8 cellular contexts compared by ENCODE assay signal in the genomic region with DNA sequence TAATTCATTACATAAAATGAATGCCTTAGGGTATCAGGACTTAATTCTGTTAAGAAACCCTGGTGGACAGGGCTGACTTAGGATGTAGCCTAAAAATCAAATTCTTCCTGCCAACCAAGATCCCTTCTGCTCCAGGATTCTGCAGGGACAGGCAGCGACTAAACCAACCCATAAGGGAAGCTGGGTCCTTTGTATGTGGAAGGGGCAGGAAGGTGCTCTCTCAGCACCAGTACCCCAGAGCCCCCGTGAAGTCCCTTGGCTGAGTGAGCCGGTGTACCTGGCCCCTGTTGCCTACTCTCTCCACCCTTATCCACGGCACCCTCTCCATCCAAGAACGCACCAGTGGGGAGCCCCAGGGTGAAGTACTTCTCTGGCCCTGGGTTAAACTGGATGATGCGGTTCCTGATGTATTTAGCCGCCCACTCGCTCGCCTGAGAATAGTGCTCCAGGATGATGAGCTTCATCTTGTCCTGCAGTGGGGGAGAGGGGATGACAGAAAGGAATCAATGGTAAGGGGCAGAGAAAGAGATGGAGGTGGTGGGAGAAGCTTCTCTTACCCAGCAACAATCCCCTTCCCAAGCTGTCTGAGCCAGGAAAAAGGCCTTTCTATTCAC. TPM values are rescaled to one million over a fixed set of nuclear protein-coding genes. Genes with fewer than 3 reads are reported as not detected.
A peak's percentile ranks its signal among the peaks of the same experiment; 100 is the strongest.
DNase-seq lines count a peak whose midpoint lies in the region; ATAC-seq and TF ChIP-seq lines count a peak whose summit lies in the region.

No MANE protein-coding gene starts in this region.

- H3K27me3 ChIP-seq in iPS-20b (ENCODE audit: insufficient read depth, low read length): no peaks in the 10 kb centered on the region
- H3K27me3 ChIP-seq in aorta (ENCODE audit: control insufficient read depth in 1 of 2, insufficient read depth in 2 of 2, low read length in 1 of 2): no peaks in the 10 kb centered on the region
- no peaks in the 10 kb centered on the region for H3K27me3 ChIP-seq in foreskin keratinocyte

- H3K27me3 Mint-ChIP-seq in IgD-negative memory B cell: no peaks in the 10 kb centered on the region
- H3K27me3 Mint-ChIP-seq in stimulated activated naive CD8-positive, alpha-beta T cell treated with anti-CD3 and anti-CD28 coated beads, Interleukin-15, Interleukin-2, amounts not matched to agents 100 ng/mL and 50 ng/mL, for 24 hours: no peaks in the 10 kb centered on the region

- H3K4me3 ChIP-seq in iPS-20b (ENCODE audit: low read length): peak overlapping the region; percentile 88; the same call in 1 of the 2 replicates
- peak overlapping the region in 1 of 2 donors; percentile 63 for H3K4me3 ChIP-seq in aorta (ENCODE audit: low read length in 2 of 2)

- H3K9ac ChIP-seq in iPS-20b (ENCODE audit: low read depth, low read length): no peak overlapping the region; the same call in 1 of the 2 replicates

- H3K4me1 Mint-ChIP-seq in IgD-negative memory B cell: peaks cover 7 to 32% (median 21%) of the 10 kb centered on the region in 3 donors
- peaks cover 88% of the 10 kb centered on the region for H3K4me1 Mint-ChIP-seq in stimulated activated naive CD8-positive, alpha-beta T cell treated with anti-CD3 and anti-CD28 coated beads, Interleukin-15, Interleukin-2, amounts not matched to agents 100 ng/mL and 50 ng/mL, for 24 hours (ENCODE audit: low read depth)

- 94% methylated on average over 9 of the region's 9 CpGs for WGBS in aorta, 2 donors

- no peak overlapping the region for H3K27ac ChIP-seq in iPS-20b (ENCODE audit: low read length)
- peak overlapping the region in 1 of 2 donors; percentile 54 for H3K27ac ChIP-seq in aorta (ENCODE audit: low read depth in 1 of 2, low read length in 2 of 2)
- no peak overlapping the region for H3K27ac ChIP-seq in foreskin keratinocyte

- intact Hi-C loops in aorta (cut with DNase I): loop anchor here (5.0 to 10.0 kb wide), 5 partner anchors 46 to 136 kb away; no protein-coding TSS in a partner anchor

- H3K27ac Mint-ChIP-seq in IgD-negative memory B cell: peak overlapping the region in 2 of 3 donors; percentile 47 to 59
- peak overlapping the region; percentile 93 to 99 for H3K27ac Mint-ChIP-seq in activated naive CD4-positive, alpha-beta T cell treated with anti-CD3 and anti-CD28 coated beads, Interleukin-2, amount 50 U/mL, for 72 hours
- peak overlapping the region; percentile 80 for H3K27ac Mint-ChIP-seq in stimulated activated naive CD8-positive, alpha-beta T cell treated with anti-CD3 and anti-CD28 coated beads, Interleukin-15, Interleukin-2, amounts not matched to agents 100 ng/mL and 50 ng/mL, for 24 hours

- H3K9me3 Mint-ChIP-seq in IgD-negative memory B cell: no peaks in the 10 kb centered on the region
- H3K9me3 Mint-ChIP-seq in activated naive CD4-positive, alpha-beta T cell treated with anti-CD3 and anti-CD28 coated beads, Interleukin-2, amount 50 U/mL, for 72 hours: peaks cover 3 to 4% of the 10 kb centered on the region in 2 donors
- no peaks in the 10 kb centered on the region for H3K9me3 Mint-ChIP-seq in stimulated activated naive CD8-positive, alpha-beta T cell treated with anti-CD3 and anti-CD28 coated beads, Interleukin-15, Interleukin-2, amounts not matched to agents 100 ng/mL and 50 ng/mL, for 24 hours

- no peaks in the 10 kb centered on the region for H3K9me3 ChIP-seq in iPS-20b (ENCODE audit: insufficient read depth, low read depth, low read length)
- H3K9me3 ChIP-seq in aorta (ENCODE audit: control insufficient read depth, low read length): no peaks in the 10 kb centered on the region

- H3K36me3 Mint-ChIP-seq in IgD-negative memory B cell: peaks cover 7% of the 10 kb centered on the region
- H3K36me3 Mint-ChIP-seq in activated naive CD4-positive, alpha-beta T cell treated with anti-CD3 and anti-CD28 coated beads, Interleukin-2, amount 50 U/mL, for 72 hours: peaks cover 34% of the 10 kb centered on the region in 2 donors
- H3K36me3 Mint-ChIP-seq in stimulated activated naive CD8-positive, alpha-beta T cell treated with anti-CD3 and anti-CD28 coated beads, Interleukin-15, Interleukin-2, amounts not matched to agents 100 ng/mL and 50 ng/mL, for 24 hours (ENCODE audit: low read depth): peaks cover 37% of the 10 kb centered on the region

- H3K4me3 Mint-ChIP-seq in IgD-negative memory B cell: peak overlapping the region; percentile 73 to 91 (median 86)
- H3K4me3 Mint-ChIP-seq in stimulated activated naive CD8-positive, alpha-beta T cell treated with anti-CD3 and anti-CD28 coated beads, Interleukin-15, Interleukin-2, amounts not matched to agents 100 ng/mL and 50 ng/mL, for 24 hours: peak overlapping the region; percentile 87

- peaks cover 5% of the 10 kb centered on the region; the same call in 1 of the 2 replicates for H3K4me1 ChIP-seq in iPS-20b (ENCODE audit: insufficient read depth, low read length)
- H3K4me1 ChIP-seq in aorta (ENCODE audit: control insufficient read depth in 1 of 2, insufficient read depth in 2 of 2, low read length in 2 of 2): no peaks in the 10 kb centered on the region
- H3K4me1 ChIP-seq in foreskin keratinocyte: peaks cover 7% of the 10 kb centered on the region

- no peak for ATAC-seq in activated naive CD4-positive, alpha-beta T cell treated with anti-CD3 and anti-CD28 coated beads, Interleukin-2, amount 50 U/mL, for 72 hours
- ATAC-seq in aorta (ENCODE audit: low FRiP score) (no peak), foreskin keratinocyte (no peak)

- H3K36me3 ChIP-seq in iPS-20b (ENCODE audit: insufficient read depth, low read depth, low read length) (peaks cover 40% of the 10 kb centered on the region), aorta (ENCODE audit: control insufficient read depth in 1 of 2, insufficient read depth in 2 of 2, low read length in 1 of 2) (no peaks in the 10 kb centered on the region)

- DNase-seq in activated naive CD4-positive, alpha-beta T cell treated with anti-CD3 and anti-CD28 coated beads, Interleukin-2, amount 50 U/mL, for 72 hours (ENCODE audit: low spot score in 2 of 2): no peak
- DNase-seq in aorta: no peak
- DNase-seq in foreskin keratinocyte: no peak
- no peak for DNase-seq in activated CD8-positive, alpha-beta memory T cell treated with anti-CD3 and anti-CD28 coated beads for 24 hours
- DNase-seq in kidney glomerular epithelial cell (lab: John Stamatoyannopoulos, UW): no peak

- no peak for TF ChIP-seq CTCF in foreskin keratinocyte (conservative IDR thresholded peaks at IDR 0.05)

RNA-seq across cellular contexts. Expression of a gene that starts 1.1 kb away (rescaled TPM):
- polyA plus RNA-seq in IgD-negative memory B cell (15.9 TPM), aorta (10 to 100 TPM; 13.0 to 24.0 TPM), foreskin keratinocyte (25.3 and 31.3 TPM in 2 replicates)
- 100 to 1,000 TPM; 162 to 166 TPM for total RNA-seq in activated naive CD4-positive, alpha-beta T cell treated with anti-CD3 and anti-CD28 coated beads, Interleukin-2, amount 50 U/mL, for 72 hours
- total RNA-seq in aorta (10 to 100 TPM; 18.7 to 21.5 TPM), foreskin keratinocyte (37.2 and 38.1 TPM in 2 replicates)

RNA-seq across cellular contexts. Expression of a gene that starts 42.8 kb away (rescaled TPM):
- 29.4 TPM for polyA plus RNA-seq in IgD-negative memory B cell
- total RNA-seq in activated naive CD4-positive, alpha-beta T cell treated with anti-CD3 and anti-CD28 coated beads, Interleukin-2, amount 50 U/mL, for 72 hours: 10 to 100 TPM; 29.4 to 38.5 TPM
- total RNA-seq in aorta: 10 to 100 TPM; 53.0 to 54.6 TPM
- polyA plus RNA-seq in aorta: 10 to 100 TPM; 44.3 to 55.0 TPM
- 55.1 and 57.0 TPM in 2 replicates for total RNA-seq in foreskin keratinocyte
- 19.8 and 23.4 TPM in 2 replicates for polyA plus RNA-seq in foreskin keratinocyte

RNA-seq across cellular contexts. Expression of a gene that starts 53.7 kb away (rescaled TPM):
- polyA plus RNA-seq in IgD-negative memory B cell (0.29 TPM), aorta (under 1 TPM; 0.88 to 0.95 TPM), foreskin keratinocyte (0.01 and 0.02 TPM in 2 replicates)
- under 1 TPM; 0.60 to 0.73 TPM for total RNA-seq in activated naive CD4-positive, alpha-beta T cell treated with anti-CD3 and anti-CD28 coated beads, Interleukin-2, amount 50 U/mL, for 72 hours
- total RNA-seq in aorta (10 to 100 TPM in 1 of 2 donors, 1 to 10 TPM in 1; 8.0 to 10.3 TPM), foreskin keratinocyte (0.03 and 0.07 TPM in 2 replicates)
